In genomic region chr3:54066253-54066652, GRCh38 we compare ENCODE assay signal across 31 cellular contexts. TPM values are rescaled to one million over a fixed set of nuclear protein-coding genes. Genes with fewer than 3 reads are reported as not detected.
"Had no signal": no experiment of that assay in that cellular context is flagged by ENCODE, and none has a peak within 500 bp of the region (broad histone marks: within the 10 kb centered on the region; RNA-seq: fewer than 3 reads in every experiment).

No MANE protein-coding gene starts in this region.

- DNase-seq: activated B cell treated with CpG ODN at 0.5 μM for 24 hours; activated CD4-positive, alpha-beta memory T cell treated with anti-CD3 and anti-CD28 coated beads, Interleukin-2, amount 10 ng/mL, durations not matched to agents 7 days and 5 days; activated CD4-positive, alpha-beta T cell treated with anti-CD3 and anti-CD28 coated beads for 48 hours; activated CD4-positive, alpha-beta T cell treated with anti-CD3 and anti-CD28 coated beads, Interleukin-2, amount 10 ng/mL, durations not matched to agents 7 days and 5 days; activated CD4-positive, alpha-beta T cell treated with anti-CD3 and anti-CD28 coated beads, Interleukin-2, amount 50 U/mL, for 48 hours; activated CD4-positive, CD25-positive, alpha-beta regulatory T cell treated with anti-CD3 and anti-CD28 coated beads, Interleukin-2, amount 50 U/mL, for 72 hours; activated CD8-positive, alpha-beta memory T cell treated with anti-CD3 and anti-CD28 coated beads for 24 hours; activated CD8-positive, alpha-beta memory T cell treated with anti-CD3 and anti-CD28 coated beads, Interleukin-2, amount 10 ng/mL, durations not matched to agents 7 days and 5 days; activated CD8-positive, alpha-beta memory T cell treated with anti-CD3 and anti-CD28 coated beads, Interleukin-2, amount 50 U/mL, for 48 hours; activated CD8-positive, alpha-beta T cell treated with anti-CD3 and anti-CD28 coated beads, Interleukin-2, amount 10 ng/mL, durations not matched to agents 7 days and 5 days; activated effector memory CD4-positive, alpha-beta T cell treated with Interleukin-2 at 50 U/mL for 16 hours; activated gamma-delta T cell; activated naive CD4-positive, alpha-beta T cell treated with anti-CD3 and anti-CD28 coated beads, Interleukin-2, amount 10 ng/mL, durations not matched to agents 7 days and 5 days; activated naive CD4-positive, alpha-beta T cell treated with Interleukin-2 at 50 U/mL for 16 hours; activated naive CD8-positive, alpha-beta T cell treated with anti-CD3 and anti-CD28 coated beads, Interleukin-2, amount 10 ng/mL, durations not matched to agents 7 days and 5 days; activated naive CD8-positive, alpha-beta T cell treated with anti-CD3 and anti-CD28 coated beads, Interleukin-2, amount 50 U/mL, for 24 hours; activated T-cell treated with anti-CD3 and anti-CD28 coated beads, Interleukin-2, amount 50 U/mL, for 24 hours; activated T-cell treated with anti-CD3 and anti-CD28 coated beads, Interleukin-2, amount 50 U/mL, for 48 hours; central memory CD4-positive, alpha-beta T cell; SW 1271; T-helper 1 cell; T-helper 2 cell; T-helper 9 cell had no signal

- H3K27ac ChIP-seq: ascending aorta, VCaP had no signal

- H3K4me3 ChIP-seq: ascending aorta had no signal

- H3K36me3 Mint-ChIP-seq: activated CD8-positive, alpha-beta memory T cell treated with anti-CD3 and anti-CD28 coated beads, Interleukin-2, amount 10 ng/mL, durations not matched to agents 7 days and 5 days; activated naive CD4-positive, alpha-beta T cell treated with anti-CD3 and anti-CD28 coated beads, Interleukin-2, amount 10 ng/mL, durations not matched to agents 7 days and 5 days; activated naive CD8-positive, alpha-beta T cell; activated naive CD8-positive, alpha-beta T cell treated with anti-CD3 and anti-CD28 coated beads, Interleukin-2, amount 10 ng/mL, durations not matched to agents 7 days and 5 days; brain had no signal

- H3K9me3 Mint-ChIP-seq: activated naive CD4-positive, alpha-beta T cell treated with anti-CD3 and anti-CD28 coated beads, Interleukin-2, amount 50 U/mL, for 24 hours; activated T-helper 2 cell treated with anti-CD3 and anti-CD28 coated beads, Interferon-gamma antibody, Interleukin-2, Interleukin-4, amounts not matched to agents 10 μg/mL and 5 μg/mL and 100 μg/mL, durations not matched to agents 14 hours and 24 hours and 36 hours had no signal

- ATAC-seq: activated CD8-positive, alpha-beta memory T cell treated with anti-CD3 and anti-CD28 coated beads, Interleukin-2, amount 10 ng/mL, durations not matched to agents 7 days and 5 days; activated CD8-positive, alpha-beta T cell treated with anti-CD3 and anti-CD28 coated beads, Interleukin-2, amount 10 ng/mL, durations not matched to agents 7 days and 5 days; activated naive CD8-positive, alpha-beta T cell treated with anti-CD3 and anti-CD28 coated beads, Interleukin-2, amount 50 U/mL, for 24 hours had no signal

- H3K36me3 ChIP-seq: ascending aorta had no signal

- H3K4me1 Mint-ChIP-seq: activated B cell treated with CpG ODN at 0.5 μM for 24 hours; activated CD4-positive, alpha-beta memory T cell treated with anti-CD3 and anti-CD28 coated beads, Interleukin-2, amount 10 ng/mL, durations not matched to agents 7 days and 5 days; activated CD4-positive, alpha-beta T cell treated with anti-CD3 and anti-CD28 coated beads, Interleukin-2, amount 10 ng/mL, durations not matched to agents 7 days and 5 days; activated CD8-positive, alpha-beta memory T cell treated with anti-CD3 and anti-CD28 coated beads, Interleukin-2, amount 10 ng/mL, durations not matched to agents 7 days and 5 days; activated naive CD4-positive, alpha-beta T cell treated with anti-CD3 and anti-CD28 coated beads, Interleukin-2, amount 10 ng/mL, durations not matched to agents 7 days and 5 days; activated naive CD4-positive, alpha-beta T cell treated with anti-CD3 and anti-CD28 coated beads, Interleukin-2, amount 50 U/mL, for 24 hours; activated naive CD8-positive, alpha-beta T cell treated with anti-CD3 and anti-CD28 coated beads, Interleukin-2, amount 10 ng/mL, durations not matched to agents 7 days and 5 days; activated naive CD8-positive, alpha-beta T cell treated with anti-CD3 and anti-CD28 coated beads, Interleukin-2, amount 50 U/mL, for 24 hours; brain had no signal

- H3K27me3 ChIP-seq: ascending aorta had no signal

- H3K27me3 Mint-ChIP-seq: activated CD4-positive, alpha-beta memory T cell treated with anti-CD3 and anti-CD28 coated beads, Interleukin-2, amount 10 ng/mL, durations not matched to agents 7 days and 5 days; activated CD4-positive, alpha-beta T cell treated with anti-CD3 and anti-CD28 coated beads, Interleukin-2, amount 10 ng/mL, durations not matched to agents 7 days and 5 days; activated CD8-positive, alpha-beta memory T cell treated with anti-CD3 and anti-CD28 coated beads, Interleukin-2, amount 10 ng/mL, durations not matched to agents 7 days and 5 days; activated naive CD4-positive, alpha-beta T cell treated with anti-CD3 and anti-CD28 coated beads, Interleukin-2, amount 10 ng/mL, durations not matched to agents 7 days and 5 days; activated naive CD8-positive, alpha-beta T cell treated with anti-CD3 and anti-CD28 coated beads, Interleukin-2, amount 10 ng/mL, durations not matched to agents 7 days and 5 days had no signal

- H3K4me1 ChIP-seq: ascending aorta had no signal

- H3K4me3 Mint-ChIP-seq: activated B cell treated with CpG ODN at 0.5 μM for 24 hours; activated CD4-positive, alpha-beta memory T cell treated with anti-CD3 and anti-CD28 coated beads, Interleukin-2, amount 10 ng/mL, durations not matched to agents 7 days and 5 days; activated CD4-positive, alpha-beta T cell treated with anti-CD3 and anti-CD28 coated beads, Interleukin-2, amount 10 ng/mL, durations not matched to agents 7 days and 5 days; activated CD8-positive, alpha-beta memory T cell treated with anti-CD3 and anti-CD28 coated beads, Interleukin-2, amount 10 ng/mL, durations not matched to agents 7 days and 5 days; activated CD8-positive, alpha-beta T cell treated with anti-CD3 and anti-CD28 coated beads, Interleukin-2, amount 10 ng/mL, durations not matched to agents 7 days and 5 days; activated naive CD4-positive, alpha-beta T cell treated with anti-CD3 and anti-CD28 coated beads, Interleukin-2, amount 10 ng/mL, durations not matched to agents 7 days and 5 days; activated naive CD4-positive, alpha-beta T cell treated with anti-CD3 and anti-CD28 coated beads, Interleukin-2, amount 50 U/mL, for 24 hours; activated naive CD8-positive, alpha-beta T cell; activated naive CD8-positive, alpha-beta T cell treated with anti-CD3 and anti-CD28 coated beads, Interleukin-2, amount 10 ng/mL, durations not matched to agents 7 days and 5 days; activated naive CD8-positive, alpha-beta T cell treated with anti-CD3 and anti-CD28 coated beads, Interleukin-2, amount 50 U/mL, for 24 hours; activated T-cell treated with anti-CD3 and anti-CD28 coated beads, Interleukin-2, amount 50 U/mL, for 24 hours; brain; T-helper 1 cell treated with Interleukin-12 subunit alpha and Interleukin-12 subunit beta and Interleukin-4 antibody, amounts not matched to agents 30 μg/mL and 1 μg/mL, for 36 hours; T-helper 2 cell treated with Interferon-gamma antibody and Interleukin-4, amounts not matched to agents 5 μg/mL and 100 μg/mL, for 36 hours had no signal

- H3K27ac Mint-ChIP-seq: activated B cell treated with CpG ODN at 0.5 μM for 24 hours; activated CD4-positive, alpha-beta memory T cell treated with anti-CD3 and anti-CD28 coated beads, Interleukin-2, amount 10 ng/mL, durations not matched to agents 7 days and 5 days; activated CD4-positive, alpha-beta T cell treated with anti-CD3 and anti-CD28 coated beads, Interleukin-2, amount 10 ng/mL, durations not matched to agents 7 days and 5 days; activated CD8-positive, alpha-beta memory T cell treated with anti-CD3 and anti-CD28 coated beads, Interleukin-2, amount 10 ng/mL, durations not matched to agents 7 days and 5 days; activated CD8-positive, alpha-beta T cell treated with anti-CD3 and anti-CD28 coated beads, Interleukin-2, amount 10 ng/mL, durations not matched to agents 7 days and 5 days; activated naive CD4-positive, alpha-beta T cell treated with anti-CD3 and anti-CD28 coated beads, Interleukin-2, amount 10 ng/mL, durations not matched to agents 7 days and 5 days; activated naive CD4-positive, alpha-beta T cell treated with anti-CD3 and anti-CD28 coated beads, Interleukin-2, amount 50 U/mL, for 24 hours; activated naive CD8-positive, alpha-beta T cell; activated naive CD8-positive, alpha-beta T cell treated with anti-CD3 and anti-CD28 coated beads, Interleukin-2, amount 10 ng/mL, durations not matched to agents 7 days and 5 days; activated naive CD8-positive, alpha-beta T cell treated with anti-CD3 and anti-CD28 coated beads, Interleukin-2, amount 50 U/mL, for 24 hours; activated T-cell treated with anti-CD3 and anti-CD28 coated beads, Interleukin-2, amount 50 U/mL, for 24 hours; activated T-helper 2 cell treated with anti-CD3 and anti-CD28 coated beads, Interferon-gamma antibody, Interleukin-2, Interleukin-4, amounts not matched to agents 10 μg/mL and 5 μg/mL and 100 μg/mL, durations not matched to agents 14 hours and 24 hours and 36 hours; brain; T-helper 1 cell treated with Interleukin-12 subunit alpha and Interleukin-12 subunit beta and Interleukin-4 antibody, amounts not matched to agents 30 μg/mL and 1 μg/mL, for 36 hours; T-helper 2 cell treated with Interferon-gamma antibody and Interleukin-4, amounts not matched to agents 5 μg/mL and 100 μg/mL, for 36 hours had no signal

RNA-seq across cellular contexts. Expression of gene CACNA2D3, which starts 56.1 kb away (rescaled TPM):
- total RNA-seq: activated B cell treated with CpG ODN at 0.5 μM for 24 hours; activated CD4-positive, alpha-beta memory T cell treated with anti-CD3 and anti-CD28 coated beads, Interleukin-2, amount 10 ng/mL, durations not matched to agents 7 days and 5 days; activated CD4-positive, alpha-beta T cell treated with anti-CD3 and anti-CD28 coated beads, Interleukin-2, amount 10 ng/mL, durations not matched to agents 7 days and 5 days; activated CD8-positive, alpha-beta memory T cell treated with anti-CD3 and anti-CD28 coated beads, Interleukin-2, amount 10 ng/mL, durations not matched to agents 7 days and 5 days; activated CD8-positive, alpha-beta T cell treated with anti-CD3 and anti-CD28 coated beads, Interleukin-2, amount 10 ng/mL, durations not matched to agents 7 days and 5 days; activated naive CD8-positive, alpha-beta T cell treated with anti-CD3 and anti-CD28 coated beads, Interleukin-2, amount 10 ng/mL, durations not matched to agents 7 days and 5 days; activated T-helper 2 cell treated with anti-CD3 and anti-CD28 coated beads, Interferon-gamma antibody, Interleukin-2, Interleukin-4, amounts not matched to agents 10 μg/mL and 5 μg/mL and 100 μg/mL, durations not matched to agents 14 hours and 24 hours and 36 hours; ascending aorta had no signal
